17 cellular contexts compared by ENCODE assay signal in the genomic region with DNA sequence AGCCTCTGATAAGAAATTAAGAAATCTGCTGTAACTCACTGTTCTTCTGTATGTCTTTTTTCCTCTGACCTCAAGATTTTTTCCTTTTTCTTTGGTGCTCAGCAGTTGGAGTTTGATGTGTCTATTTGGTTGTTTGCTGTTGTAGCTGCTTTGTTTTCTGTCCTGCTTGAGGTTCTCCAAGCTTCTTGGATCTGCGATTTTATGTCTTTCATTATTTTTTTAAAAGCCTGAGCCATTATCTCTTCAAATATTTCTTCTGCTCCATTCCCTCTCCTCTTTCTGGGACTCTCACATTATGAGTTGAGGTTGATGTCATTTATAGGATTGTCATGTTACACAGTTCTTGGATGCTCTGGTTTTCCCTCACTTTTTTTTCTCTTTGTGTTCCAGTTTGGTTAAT.
"Had no signal": no experiment of that assay in that cellular context is flagged by ENCODE, and none has a peak within 500 bp of the region (broad histone marks: within the 10 kb centered on the region; RNA-seq: fewer than 3 reads in every experiment).

No MANE protein-coding gene starts in this region.

- H3K27ac ChIP-seq: adrenal gland, foreskin keratinocyte, lower lobe of right lung, neural progenitor cell, pancreas, SJSA1 had no signal

- H3K4me1 Mint-ChIP-seq: neural progenitor cell had no signal

- H3K9me3 ChIP-seq: adrenal gland, lower lobe of right lung, pancreas had no signal

- ATAC-seq: foreskin keratinocyte, lower lobe of right lung, pancreas had no signal

- H3K36me3 Mint-ChIP-seq: neural progenitor cell had no signal

- H3K4me3 Mint-ChIP-seq: neural progenitor cell had no signal

- DNase-seq: activated CD4-positive, CD25-positive, alpha-beta regulatory T cell treated with anti-CD3 and anti-CD28 coated beads, Interleukin-2, amount 50 U/mL, for 72 hours; activated CD8-positive, alpha-beta memory T cell treated with anti-CD3 and anti-CD28 coated beads for 24 hours; activated naive CD4-positive, alpha-beta T cell treated with Interleukin-2 at 50 U/mL for 16 hours; adrenal gland; foreskin keratinocyte; glutamatergic neuron; hypothalamus; kidney glomerular epithelial cell; lower lobe of right lung; midbrain; pancreas; stimulated activated CD4-positive, alpha-beta T cell treated with anti-CD3 and anti-CD28 coated beads, Interleukin-1b, Interleukin-23, amount 100 ng/mL, for 48 hours; SW 1271; T1000 had no signal

- H3K27me3 ChIP-seq: adrenal gland, esophagus muscularis mucosa, foreskin keratinocyte, neural progenitor cell, pancreas, SJSA1 had no signal

- H3K27ac Mint-ChIP-seq: neural progenitor cell had no signal

- H3K4me3 ChIP-seq: adrenal gland, esophagus muscularis mucosa, lower lobe of right lung, neural progenitor cell, pancreas, SJSA1 had no signal

- H3K4me1 ChIP-seq: foreskin keratinocyte, neural progenitor cell, pancreas had no signal

- H3K36me3 ChIP-seq: adrenal gland, lower lobe of right lung, neural progenitor cell, pancreas, SJSA1 had no signal
